1 cellular context compared by ENCODE assay signal in genomic region chr12:130953783-130954543, GRCh38.
TF ChIP-seq lines count a peak whose summit lies in the region.

TSS of gene ADGRD1 (plus strand) at chr12:130953907. CDS start at chr12:130954466, 559 bp downstream.

TF ChIP-seq in A549, 52 proteins besides CTCF, POLR2A, EP300 and RAD21 (continued from another document):
- no peak for TF ChIP-seq BCL3 (IDR thresholded peaks at IDR 0.05)
- TF ChIP-seq HOXA7 (CRISPR knock-in tag; IDR thresholded peaks at IDR 0.05), result no peak
- TF ChIP-seq FOSL2 (IDR thresholded peaks at IDR 0.05), result no peak
- no peak for TF ChIP-seq FOSL2 (CRISPR knock-in tag; IDR thresholded peaks at IDR 0.05)
- no peak for TF ChIP-seq KDM5A (IDR thresholded peaks at IDR 0.05)
- no peak for TF ChIP-seq CHD2 (IDR thresholded peaks at IDR 0.05; ENCODE audit: low read length, partially characterized antibody)
- TF ChIP-seq E2F6 (IDR thresholded peaks at IDR 0.05; ENCODE audit: borderline replicate concordance, low read depth), result no peak
- TF ChIP-seq TP53 (CRISPR knock-in tag; IDR thresholded peaks at IDR 0.05), result no peak
- TF ChIP-seq HOXB5 (CRISPR knock-in tag; IDR thresholded peaks at IDR 0.05), result no peak
- no peak for TF ChIP-seq PHF8 (IDR thresholded peaks at IDR 0.05; ENCODE audit: borderline replicate concordance, low read depth)
